In genomic region chr22:37519268-37520195, GRCh38 we compare ENCODE assay signal across 8 cellular contexts. TPM values are rescaled to one million over a fixed set of nuclear protein-coding genes. Genes with fewer than 3 reads are reported as not detected.
DNase-seq lines count a peak whose midpoint lies in the region; ATAC-seq, FAIRE-seq and TF ChIP-seq lines count a peak whose summit lies in the region.

A gene with protein sequence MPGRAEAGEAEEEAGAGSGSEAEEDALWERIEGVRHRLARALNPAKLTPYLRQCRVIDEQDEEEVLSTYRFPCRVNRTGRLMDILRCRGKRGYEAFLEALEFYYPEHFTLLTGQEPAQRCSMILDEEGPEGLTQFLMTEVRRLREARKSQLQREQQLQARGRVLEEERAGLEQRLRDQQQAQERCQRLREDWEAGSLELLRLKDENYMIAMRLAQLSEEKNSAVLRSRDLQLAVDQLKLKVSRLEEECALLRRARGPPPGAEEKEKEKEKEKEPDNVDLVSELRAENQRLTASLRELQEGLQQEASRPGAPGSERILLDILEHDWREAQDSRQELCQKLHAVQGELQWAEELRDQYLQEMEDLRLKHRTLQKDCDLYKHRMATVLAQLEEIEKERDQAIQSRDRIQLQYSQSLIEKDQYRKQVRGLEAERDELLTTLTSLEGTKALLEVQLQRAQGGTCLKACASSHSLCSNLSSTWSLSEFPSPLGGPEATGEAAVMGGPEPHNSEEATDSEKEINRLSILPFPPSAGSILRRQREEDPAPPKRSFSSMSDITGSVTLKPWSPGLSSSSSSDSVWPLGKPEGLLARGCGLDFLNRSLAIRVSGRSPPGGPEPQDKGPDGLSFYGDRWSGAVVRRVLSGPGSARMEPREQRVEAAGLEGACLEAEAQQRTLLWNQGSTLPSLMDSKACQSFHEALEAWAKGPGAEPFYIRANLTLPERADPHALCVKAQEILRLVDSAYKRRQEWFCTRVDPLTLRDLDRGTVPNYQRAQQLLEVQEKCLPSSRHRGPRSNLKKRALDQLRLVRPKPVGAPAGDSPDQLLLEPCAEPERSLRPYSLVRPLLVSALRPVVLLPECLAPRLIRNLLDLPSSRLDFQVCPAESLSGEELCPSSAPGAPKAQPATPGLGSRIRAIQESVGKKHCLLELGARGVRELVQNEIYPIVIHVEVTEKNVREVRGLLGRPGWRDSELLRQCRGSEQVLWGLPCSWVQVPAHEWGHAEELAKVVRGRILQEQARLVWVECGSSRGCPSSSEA (minus strand): TSS chr22:37519415. CDS start chr22:37519200, 215 bp downstream.

- intact Hi-C loops in GM12878 (cut with micrococcal nuclease; ENCODE audit: unreplicated experiment): no loop called here

- H2AFZ ChIP-seq in GM12878 (ENCODE audit: control insufficient read depth, low read depth, low read length): no peak within 1 kb of the TSS

- no peaks in the 10 kb centered on the region for H3K9me3 Mint-ChIP-seq in immature natural killer cell

- TF ChIP-seq CTCF in GM12878 (IDR thresholded peaks at IDR 0.05 in 2 of 3, conservative IDR thresholded peaks at IDR 0.05 in 1 of 3; ENCODE audit: control insufficient read depth in 2 of 3, extremely low read depth in 1 of 3, insufficient read depth in 1 of 3, low read depth in 3 of 3, low read length in 3 of 3): no peak

- WGBS in GM12878 (ENCODE audit: insufficient coverage, insufficient replicate concordance, low lambda C conversion rate, missing lambda C conversion rate): 25% methylated on average over 37 of the region's 99 CpGs

- H3K27ac Mint-ChIP-seq in immature natural killer cell: peak within 1 kb of the TSS in 1 of 6 donors; percentile 62

- H3K27me3 Mint-ChIP-seq in immature natural killer cell (ENCODE audit: low read depth in 3 of 3): peaks cover 9 to 18% (median 14%) of the 10 kb centered on the region in 3 donors

- POLR2A ChIA-PET in GM12878 (lab: Charles Lee): no interaction called here

- SMC1A ChIA-PET in GM12878 (lab: Charles Lee; ENCODE audit: uncharacterized antibody, unreplicated experiment): no interaction called here

- no peak for TF ChIP-seq POLR2A in GM12878 (IDR thresholded peaks at IDR 0.05; ENCODE audit: low read depth, low read length)

- peak; percentile 48 for DNase-seq in CD1c-positive myeloid dendritic cell (ENCODE audit: extremely low spot score)
- DNase-seq in GM12878 (ENCODE audit: low read depth, low spot score): no peak
- DNase-seq in immature natural killer cell: peak in 2 of 3 donors; percentile 11 to 15
- no peak for DNase-seq in stimulated activated naive CD8-positive, alpha-beta T cell treated with anti-CD3 and anti-CD28 coated beads, Interleukin-15, Interleukin-2, amounts not matched to agents 100 U/mL and 50 U/mL, for 24 hours
- no peak for DNase-seq in NCI-H1436 (lab: John Stamatoyannopoulos, UW)
- no peak for DNase-seq in germinal center (ENCODE audit: low spot score)

- no peak for FAIRE-seq in GM12878 (lab: Jason Lieb, UNC)

- no peaks in the 10 kb centered on the region for H4K20me1 ChIP-seq in GM12878 (ENCODE audit: control insufficient read depth, insufficient read depth)

- H3K9ac ChIP-seq in GM12878 (ENCODE audit: control insufficient read depth, insufficient read depth, low read length): no peak within 1 kb of the TSS

- H3K4me3 Mint-ChIP-seq in immature natural killer cell: peak within 1 kb of the TSS; percentile 70 to 85 (median 83)

- H3K27me3 ChIP-seq in GM12878 (replicated peaks in 1 of 2; ENCODE audit: control insufficient read depth in 2 of 2, insufficient read depth in 2 of 2, low read length in 1 of 2): peaks cover 7 to 11% of the 10 kb centered on the region in 2 experiments; a peak in 3 of 4 replicates

- CTCF ChIA-PET in GM12878 (lab: Yijun Ruan, JAX): no interaction called here

- no peaks in the 10 kb centered on the region for H3K4me1 ChIP-seq in GM12878 (ENCODE audit: control insufficient read depth, insufficient read depth, low read length)

- peaks cover 7 to 10% of the 10 kb centered on the region in 2 donors for H3K4me1 Mint-ChIP-seq in immature natural killer cell

- no peaks in the 10 kb centered on the region for H3K79me2 ChIP-seq in GM12878 (ENCODE audit: control insufficient read depth, insufficient read depth, low read length)

- in situ Hi-C loops in GM12878 (cut with MboI): no loop called here

- ATAC-seq in GM12878: peak; percentile 32; the same call in 1 of the 3 replicates
- ATAC-seq in stimulated activated naive CD8-positive, alpha-beta T cell treated with anti-CD3 and anti-CD28 coated beads, Interleukin-15, Interleukin-2, amounts not matched to agents 100 U/mL and 50 U/mL, for 24 hours: peak; percentile 25
- no peak for ATAC-seq in GM18868 (IDR thresholded peaks at IDR 0.05; ENCODE audit: unreplicated experiment)

- RAD21 ChIA-PET in GM12878 (lab: Charles Lee; ENCODE audit: unreplicated experiment): no interaction called here

- no peaks in the 10 kb centered on the region for H3K9me3 ChIP-seq in GM12878 (replicated peaks; ENCODE audit: control insufficient read depth, insufficient read depth, low read length)

- no peak within 1 kb of the TSS for H3K27ac ChIP-seq in GM12878 (ENCODE audit: control insufficient read depth, insufficient read depth)

- TF ChIP-seq EP300 in Ishikawa (IDR thresholded peaks at IDR 0.05; ENCODE audit: borderline replicate concordance) (peak; percentile 69), GM12878 (IDR thresholded peaks at IDR 0.05; ENCODE audit: borderline replicate concordance in 1 of 2, control insufficient read depth in 1 of 2, low read depth in 2 of 2, low read length in 2 of 2) (no peak)

- peaks cover 0 to 3% (median 0%) of the 10 kb centered on the region in 3 donors for H3K36me3 Mint-ChIP-seq in immature natural killer cell

- no TSS peak for BruUV-seq in GM12878 (replicated peaks; lab: Mats Ljungman, UMichigan)

- no peaks in the 10 kb centered on the region for H3K36me3 ChIP-seq in GM12878 (ENCODE audit: control insufficient read depth in 2 of 2, insufficient read depth in 2 of 2, low read length in 1 of 2)

- H3K4me2 ChIP-seq in GM12878 (ENCODE audit: control insufficient read depth, insufficient read depth): peak within 1 kb of the TSS; percentile 44; the same call in 1 of the 2 replicates

- TF ChIP-seq RAD21 in Ishikawa (IDR thresholded peaks at IDR 0.05; ENCODE audit: low read depth) (no peak; the same call in 1 of the 2 replicates), GM12878 (IDR thresholded peaks at IDR 0.05; ENCODE audit: insufficient read depth, low read depth, low read length) (no peak)

- H3K4me3 ChIP-seq in GM12878: no peak within 1 kb of the TSS

TF ChIP-seq in Ishikawa, 13 proteins besides CTCF, POLR2A, EP300 and RAD21 (continues in another document):
- TF ChIP-seq EGR1 (IDR thresholded peaks at IDR 0.05): peak; percentile 59; the same call in 1 of the 2 replicates
- peak; percentile 65; the same call in 1 of the 2 replicates for TF ChIP-seq TCF12 (IDR thresholded peaks at IDR 0.05; ENCODE audit: low read depth)
- TF ChIP-seq TAF1 (IDR thresholded peaks at IDR 0.05; ENCODE audit: low read depth): no peak; the same call in 1 of the 2 replicates
- 0 out of 2 replicates have a peak, but pooled peaks have one; percentile 1 for TF ChIP-seq ZBTB7A (IDR thresholded peaks at IDR 0.05; ENCODE audit: low read depth)
- TF ChIP-seq, protein P1, sequence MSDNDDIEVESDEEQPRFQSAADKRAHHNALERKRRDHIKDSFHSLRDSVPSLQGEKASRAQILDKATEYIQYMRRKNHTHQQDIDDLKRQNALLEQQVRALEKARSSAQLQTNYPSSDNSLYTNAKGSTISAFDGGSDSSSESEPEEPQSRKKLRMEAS (IDR thresholded peaks at IDR 0.05): peak; percentile 38
- TF ChIP-seq FOXM1 (IDR thresholded peaks at IDR 0.05; ENCODE audit: borderline replicate concordance, low read depth): no peak
- no peak for TF ChIP-seq CREB1 (IDR thresholded peaks at IDR 0.05; ENCODE audit: low read depth)
- TF ChIP-seq TEAD4 (IDR thresholded peaks at IDR 0.05): peak; percentile 64
- TF ChIP-seq NFIC (IDR thresholded peaks at IDR 0.05): peak; percentile 90
- no peak for TF ChIP-seq YY1 (IDR thresholded peaks at IDR 0.05; ENCODE audit: low read depth)

TF ChIP-seq in GM12878, 131 proteins besides CTCF, POLR2A, EP300 and RAD21:
- no peak for TF ChIP-seq BRCA1 (IDR thresholded peaks at IDR 0.05; ENCODE audit: low read depth, low read length)
- TF ChIP-seq IKZF1 (conservative IDR thresholded peaks at IDR 0.05): peak; percentile 35; the same call in 1 of the 2 replicates
- peak in 1 of 2 experiments; percentile 42; a peak in 1 of 4 replicates for TF ChIP-seq BHLHE40 (IDR thresholded peaks at IDR 0.05; ENCODE audit: borderline replicate concordance in 1 of 2, low read depth in 2 of 2, low read length in 1 of 2)
- TF ChIP-seq NR2F1 (conservative IDR thresholded peaks at IDR 0.05): 0 out of 2 replicates have a peak, but pooled peaks have one; percentile 30
- TF ChIP-seq DPF2 (IDR thresholded peaks at IDR 0.05): 0 out of 2 replicates have a peak, but pooled peaks have one; percentile 17

RNA-seq across cellular contexts. Expression of the gene that starts here (rescaled TPM):
- not detected in 2 replicates for total RNA-seq in GM12878 (2013; cell fraction: nucleolus; rRNA removed)
- total RNA-seq in GM12878 (2014; rRNA removed) (not detected in 2 replicates), GM12878 (2014; rRNA removed; fragmentation: Illumina TruSeq; extraction: Trizol) (not detected in 2 replicates), GM12878 (2021) (0.08 and 0.21 TPM in 2 replicates)
- polyA plus RNA-seq in GM12878 (2011; ENCODE audit: low read depth): not detected
- polyA plus RNA-seq in GM12878 (2011; rRNA removed) (0.04 and 0.10 TPM in 2 replicates), GM12878 (2014; fragmentation: Illumina TruSeq; extraction: Trizol) (not detected in 2 replicates), GM12878 (2014; fragmentation: Nextera tagmentation; extraction: Ambion mirVana) (not detected), GM12878 (2014; rRNA removed) (0.10 TPM in 1 of 2 replicates, not detected in the other), GM12878 (2016; fragmentation: Nextera tagmentation; extraction: Ambion mirVana) (not detected), immature natural killer cell (under 1 TPM in 2 of 3 donors, not detected in 1; 0.13 to 0.36 TPM)
- polyA plus RNA-seq in GM12878 (2011; cell fraction: cytosol; rRNA removed): 0.10 and 0.16 TPM in 2 replicates
- 0.48 and 0.61 TPM in 2 replicates for polyA plus RNA-seq in GM12878 (2011; cell fraction: nucleus; rRNA removed)
- polyA plus RNA-seq in GM12878 (2012): not detected in 2 replicates
- 0.10 TPM in 1 of 2 replicates, not detected in the other for polyA minus RNA-seq in GM12878 (2011; rRNA and poly(A)+ RNA removed)
- polyA minus RNA-seq in GM12878 (2011; cell fraction: cytosol; rRNA and poly(A)+ RNA removed): not detected in 2 replicates
- 0.12 and 0.57 TPM in 2 replicates for polyA minus RNA-seq in GM12878 (2011; cell fraction: nucleus; rRNA and poly(A)+ RNA removed)

Comparison
In these comparisons a context has a peak if more than half of its experiments do, and no peak if none do; other contexts are left out.
1. Peak in ATAC-seq and H3K4me2 ChIP-seq in GM12878; RNA of the gene not detected or under 1 TPM.
2. Peak in DNase-seq in immature natural killer cell; RNA of the gene not detected or under 1 TPM.